ENCODE assay signal across 33 cellular contexts in the genomic region with DNA sequence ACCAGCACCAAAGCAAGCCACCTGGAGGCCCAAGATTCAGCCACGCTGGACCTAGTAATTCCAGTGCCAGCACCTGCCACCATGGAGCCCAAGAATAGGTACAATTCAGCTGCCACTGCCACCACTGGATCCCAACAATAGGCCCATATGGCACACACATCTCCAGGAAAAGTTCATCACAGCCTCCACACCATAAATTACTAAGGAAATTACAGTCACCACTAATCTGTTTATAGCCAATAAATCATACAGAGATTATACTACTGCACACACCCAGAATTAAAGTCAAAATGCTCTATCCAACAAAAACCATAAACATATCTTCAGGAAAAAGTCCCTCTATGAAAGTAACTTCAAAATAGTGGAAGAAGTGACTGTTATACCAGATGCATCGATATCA.
DNase-seq lines count a peak whose midpoint lies in the region; ATAC-seq and TF ChIP-seq lines count a peak whose summit lies in the region.
"Had no signal": no experiment of that assay in that cellular context is flagged by ENCODE, and none has a peak within 500 bp of the region (broad histone marks: within the 10 kb centered on the region; RNA-seq: fewer than 3 reads in every experiment).

No MANE protein-coding gene starts in this region.

- no peaks in the 10 kb centered on the region for H3K4me1 ChIP-seq in mucosa of descending colon (ENCODE audit: low read depth)
- H3K4me1 ChIP-seq in neuronal stem cell (ENCODE audit: control insufficient read depth in 2 of 2, insufficient read depth in 1 of 2, low read depth in 1 of 2, low read length in 2 of 2): no peaks in the 10 kb centered on the region
- H3K4me1 ChIP-seq: A549, BE2C, BLaER1, Caco-2 had no signal

- H3K36me3 ChIP-seq in mucosa of descending colon (ENCODE audit: low read depth) (no peaks in the 10 kb centered on the region), neuronal stem cell (replicated peaks in 1 of 2; ENCODE audit: control insufficient read depth in 2 of 2, insufficient read depth in 2 of 2, low read length in 2 of 2) (no peaks in the 10 kb centered on the region)
- H3K36me3 ChIP-seq: BE2C; BLaER1; BLaER1 treated with 17β-estradiol and CSF1 and Interleukin-3, amounts not matched to agents 10 nM and 100 nM had no signal

- H3K4ac ChIP-seq in neuronal stem cell (ENCODE audit: low read length): no peak overlapping the region

- no peak overlapping the region for H2AFZ ChIP-seq in neuronal stem cell (ENCODE audit: low read length)

- no peak overlapping the region for H3K14ac ChIP-seq in neuronal stem cell (ENCODE audit: low read length)

- no peak for TF ChIP-seq CTCF in mucosa of descending colon (IDR thresholded peaks at IDR 0.05)

- no peak overlapping the region for H3K9ac ChIP-seq in neuronal stem cell (ENCODE audit: low read depth, low read length, poor library complexity)
- H3K9ac ChIP-seq: BLaER1; BLaER1 treated with 17β-estradiol and CSF1 and Interleukin-3, amounts not matched to agents 10 nM and 100 nM had no signal

- no peak overlapping the region for H2BK15ac ChIP-seq in neuronal stem cell (ENCODE audit: low read length)

- H3K9me3 ChIP-seq in mucosa of descending colon: peaks cover 12% of the 10 kb centered on the region
- peaks cover 0 to 4% of the 10 kb centered on the region in 2 donors for H3K9me3 ChIP-seq in neuronal stem cell (replicated peaks in 1 of 2; ENCODE audit: control insufficient read depth in 2 of 2, insufficient read depth in 1 of 2, low read depth in 1 of 2, low read length in 2 of 2)
- H3K9me3 ChIP-seq: BE2C, Caco-2 had no signal

- H3K18ac ChIP-seq in neuronal stem cell (ENCODE audit: low read length): no peak overlapping the region

- no peak overlapping the region for H3K4me2 ChIP-seq in neuronal stem cell (ENCODE audit: insufficient read depth, low read length, poor library complexity, severe bottlenecking)
- H3K4me2 ChIP-seq: A549; BLaER1; BLaER1 treated with 17β-estradiol and CSF1 and Interleukin-3, amounts not matched to agents 10 nM and 100 nM had no signal

- H3K23ac ChIP-seq in neuronal stem cell (ENCODE audit: low read depth, low read length, poor library complexity): peak overlapping the region; percentile 47

- peak; percentile 30 for DNase-seq in NCI-H69 (lab: John Stamatoyannopoulos, UW)
- peak in 1 of 2 donors; percentile 5 for DNase-seq in left colon
- DNase-seq in mucosa of descending colon: peak in 1 of 3 donors; percentile 17
- no peak for DNase-seq in neuronal stem cell (ENCODE audit: low spot score)
- DNase-seq in stimulated activated naive CD4-positive, alpha-beta T cell (lab: John Stamatoyannopoulos, UW): no peak
- no peak for DNase-seq in cortex of kidney (lab: John Stamatoyannopoulos, UW)
- no peak for DNase-seq in stimulated activated CD4-positive, alpha-beta T cell treated with anti-CD3 and anti-CD28 coated beads, Interleukin-2, amount 100 ng/mL, for 24 hours
- DNase-seq in mesenteric fat pad (ENCODE audit: low spot score): no peak
- DNase-seq: 8988T; ACHN; AML-193; BE2C; C1 segment of cervical spinal cord; Caco-2; Calu3; CD4-positive, alpha-beta memory T cell; CD4-positive, alpha-beta T cell; CD4-positive, CD25-positive, alpha-beta regulatory T cell; CD8-positive, alpha-beta memory T cell; CD8-positive, alpha-beta T cell; COR-L47; DMS 273 treated with DMSO at 0.1 percent for 48 hours; DMS153; DMS53; DMS79; DMS79 treated with DMSO at 0.1 percent for 48 hours; DND-41; EL had no signal

- no peak overlapping the region for H2BK120ac ChIP-seq in neuronal stem cell (ENCODE audit: low read depth, low read length)

- H3K4me3 ChIP-seq in mucosa of descending colon: no peak overlapping the region
- no peak overlapping the region for H3K4me3 ChIP-seq in neuronal stem cell (ENCODE audit: low read length in 2 of 2)
- H3K4me3 ChIP-seq: A549; BLaER1; BLaER1 treated with 17β-estradiol and CSF1 and Interleukin-3, amounts not matched to agents 10 nM and 100 nM had no signal

- no peaks in the 10 kb centered on the region for H3K27me3 ChIP-seq in neuronal stem cell (ENCODE audit: control insufficient read depth in 3 of 3, insufficient read depth in 3 of 3, low read depth in 1 of 3, low read length in 3 of 3)
- H3K27me3 ChIP-seq: BE2C; BLaER1; BLaER1 treated with 17β-estradiol and CSF1 and Interleukin-3, amounts not matched to agents 10 nM and 100 nM had no signal

- peak; percentile 99 for ATAC-seq in left colon
- peak; percentile 84 for ATAC-seq in mucosa of descending colon
- ATAC-seq: A549; CD8-positive, alpha-beta T cell had no signal

- no peak overlapping the region for H4K8ac ChIP-seq in neuronal stem cell (ENCODE audit: low read depth, low read length)

- intact Hi-C loops in left colon (cut with DNase I, micrococcal nuclease): no loop called here
- intact Hi-C loops in mucosa of descending colon (cut with DNase I, micrococcal nuclease): no loop called here

- H4K91ac ChIP-seq in neuronal stem cell (ENCODE audit: low read depth, low read length, poor library complexity): no peak overlapping the region

- no peak overlapping the region for H2BK12ac ChIP-seq in neuronal stem cell (ENCODE audit: low read length)

- no peaks in the 10 kb centered on the region for H3K79me1 ChIP-seq in neuronal stem cell (ENCODE audit: low read depth, low read length)

- no peak overlapping the region for H2AK5ac ChIP-seq in neuronal stem cell (ENCODE audit: low read depth, low read length)

- no peak overlapping the region for H3K27ac ChIP-seq in neuronal stem cell (replicated peaks; ENCODE audit: low read length)
- H3K27ac ChIP-seq: 22Rv1; A549; BLaER1; BLaER1 treated with 17β-estradiol and CSF1 and Interleukin-3, amounts not matched to agents 10 nM and 100 nM; C4-2B had no signal

- no CpG with 5 or more reads among the region's 2 CpGs for WGBS in neuronal stem cell (ENCODE audit: extremely low coverage in 2 of 2, insufficient read length in 2 of 2, insufficient replicate concordance in 1 of 2), 2 donors

- H2BK5ac ChIP-seq in neuronal stem cell (ENCODE audit: low read length): no peak overlapping the region
